13 cellular contexts compared by ENCODE assay signal in the genomic region with DNA sequence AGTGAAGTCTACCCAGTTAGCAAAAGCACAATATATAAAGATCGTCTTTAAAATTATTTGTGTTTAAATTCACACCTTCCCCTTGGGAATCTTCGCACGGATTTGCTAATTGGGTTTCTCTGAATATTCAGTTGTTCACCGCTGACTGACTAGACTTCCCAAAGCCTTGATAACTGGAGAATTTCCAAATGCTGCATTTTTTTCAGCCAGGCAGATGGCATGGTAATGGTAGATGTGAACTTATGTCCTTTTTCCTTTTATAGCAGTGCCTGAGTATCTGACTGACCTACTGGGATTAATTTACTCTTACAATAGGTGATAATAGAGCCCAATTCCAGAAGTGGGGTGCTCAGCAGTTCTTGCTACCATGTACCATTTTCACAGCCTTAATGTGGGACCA.
DNase-seq lines count a peak whose midpoint lies in the region.
"Had no signal": no experiment of that assay in that cellular context is flagged by ENCODE, and none has a peak within 500 bp of the region (broad histone marks: within the 10 kb centered on the region; RNA-seq: fewer than 3 reads in every experiment).

No MANE protein-coding gene starts in this region.

- peak; percentile 62 for DNase-seq in DMS 273 (lab: John Stamatoyannopoulos, UW; ENCODE audit: unreplicated experiment)
- peak; percentile 91 for DNase-seq in G401 (ENCODE audit: low spot score)
- peak; percentile 89 for DNase-seq in cerebellar cortex (ENCODE audit: low spot score)
- DNase-seq in NCI-H1092 treated with DMSO at 0.1 percent for 48 hours (lab: John Stamatoyannopoulos, UW), result no peak
- DNase-seq in NCI-H146 (lab: John Stamatoyannopoulos, UW), result no peak
- no peak for DNase-seq in NCI-H146 treated with DMSO at 0.1 percent for 48 hours (lab: John Stamatoyannopoulos, UW; ENCODE audit: unreplicated experiment)
- DNase-seq: Caco-2; CD4-positive, CD25-positive, alpha-beta regulatory T cell; CD8-positive, alpha-beta T cell; DMS53; DMS79 treated with DMSO at 0.1 percent for 48 hours; GM23248; H9 had no signal

- in situ Hi-C loops in G401 (cut with HindIII; ENCODE audit: low sequenced_read_pairs), result no loop called here

Comparison
In these comparisons a context has a peak if more than half of its experiments do, and no peak if none do; other contexts are left out.
1. DNase-seq: peak in DMS 273 (single experiment), G401 (single experiment) and cerebellar cortex (single experiment); none in NCI-H1092 treated with DMSO at 0.1 percent for 48 hours (single experiment), NCI-H146 (single experiment) and NCI-H146 treated with DMSO at 0.1 percent for 48 hours (single experiment).